Comparison of ENCODE assay signal across 20 cellular contexts in genomic region chr19:46499692-46500091, GRCh38. TPM values are rescaled to one million over a fixed set of nuclear protein-coding genes. Genes with fewer than 3 reads are reported as not detected.
"Had no signal": no experiment of that assay in that cellular context is flagged by ENCODE, and none has a peak within 500 bp of the region (broad histone marks: within the 10 kb centered on the region; RNA-seq: fewer than 3 reads in every experiment).

No MANE protein-coding gene starts in this region.

- H3K4me1 Mint-ChIP-seq: activated T-helper 17 cell treated with anti-CD3 and anti-CD28 coated beads, Interleukin-2, amount 50 U/mL, for 72 hours had no signal

- ATAC-seq: activated CD4-positive, alpha-beta T cell treated with anti-CD3 and anti-CD28 coated beads for 36 hours; activated T-helper 17 cell treated with anti-CD3 and anti-CD28 coated beads, Interleukin-2, amount 50 U/mL, for 72 hours; left lung; WTC11 had no signal

- H3K9me3 Mint-ChIP-seq: activated CD4-positive, alpha-beta memory T cell treated with anti-CD3 and anti-CD28 coated beads for 36 hours; activated naive CD4-positive, alpha-beta T cell treated with anti-CD3 and anti-CD28 coated beads for 36 hours; activated T-helper 17 cell treated with anti-CD3 and anti-CD28 coated beads, Interleukin-2, amount 50 U/mL, for 72 hours; stimulated activated naive CD8-positive, alpha-beta T cell treated with anti-CD3 and anti-CD28 coated beads, Interleukin-15, Interleukin-2, amounts not matched to agents 100 ng/mL and 50 ng/mL, for 24 hours; WTC11 had no signal

- DNase-seq: activated CD4-positive, alpha-beta memory T cell treated with anti-CD3 and anti-CD28 coated beads for 36 hours; activated CD4-positive, alpha-beta T cell treated with anti-CD3 and anti-CD28 coated beads for 36 hours; activated naive CD4-positive, alpha-beta T cell treated with anti-CD3 and anti-CD28 coated beads for 36 hours; cerebellar nuclear complex; cortex of kidney; effector CD4-positive, alpha-beta T cell; head of caudate nucleus; mammary epithelial cell; midbrain; nephron progenitor cell; occipital lobe; T-helper 2 cell; uterus had no signal

- H3K36me3 Mint-ChIP-seq: activated CD4-positive, alpha-beta memory T cell treated with anti-CD3 and anti-CD28 coated beads for 36 hours had no signal

- H3K4me3 Mint-ChIP-seq: activated CD4-positive, alpha-beta memory T cell treated with anti-CD3 and anti-CD28 coated beads for 36 hours; activated CD4-positive, alpha-beta T cell treated with anti-CD3 and anti-CD28 coated beads for 36 hours; activated naive CD4-positive, alpha-beta T cell treated with anti-CD3 and anti-CD28 coated beads for 36 hours; activated T-helper 17 cell treated with anti-CD3 and anti-CD28 coated beads, Interleukin-2, amount 50 U/mL, for 72 hours; nephron progenitor cell; stimulated activated naive CD8-positive, alpha-beta T cell treated with anti-CD3 and anti-CD28 coated beads, Interleukin-15, Interleukin-2, amounts not matched to agents 100 ng/mL and 50 ng/mL, for 24 hours; WTC11 had no signal

- H3K36me3 ChIP-seq: left lung, tibial nerve, uterus had no signal

- H3K4me3 ChIP-seq: left lung, tibial nerve, uterus had no signal

- H3K9me3 ChIP-seq: left lung, uterus had no signal

- H3K27ac ChIP-seq: left lung, tibial nerve, uterus had no signal

- H3K27ac Mint-ChIP-seq: activated CD4-positive, alpha-beta memory T cell treated with anti-CD3 and anti-CD28 coated beads for 36 hours; activated CD4-positive, alpha-beta T cell treated with anti-CD3 and anti-CD28 coated beads for 36 hours; activated naive CD4-positive, alpha-beta T cell treated with anti-CD3 and anti-CD28 coated beads for 36 hours; activated T-helper 17 cell treated with anti-CD3 and anti-CD28 coated beads, Interleukin-2, amount 50 U/mL, for 72 hours; stimulated activated naive CD8-positive, alpha-beta T cell treated with anti-CD3 and anti-CD28 coated beads, Interleukin-15, Interleukin-2, amounts not matched to agents 100 ng/mL and 50 ng/mL, for 24 hours; WTC11 had no signal

- FAIRE-seq: frontal cortex, keratinocyte had no signal

- H3K27me3 ChIP-seq: uterus had no signal

RNA-seq across cellular contexts. Expression of gene PNMA8A, which starts 28.3 kb away (rescaled TPM):
- total RNA-seq: activated CD4-positive, alpha-beta T cell treated with anti-CD3 and anti-CD28 coated beads for 36 hours; activated T-helper 17 cell treated with anti-CD3 and anti-CD28 coated beads, Interleukin-2, amount 50 U/mL, for 72 hours had no signal
